Comparison of ENCODE assay signal across 1 cellular context in the genomic region with DNA sequence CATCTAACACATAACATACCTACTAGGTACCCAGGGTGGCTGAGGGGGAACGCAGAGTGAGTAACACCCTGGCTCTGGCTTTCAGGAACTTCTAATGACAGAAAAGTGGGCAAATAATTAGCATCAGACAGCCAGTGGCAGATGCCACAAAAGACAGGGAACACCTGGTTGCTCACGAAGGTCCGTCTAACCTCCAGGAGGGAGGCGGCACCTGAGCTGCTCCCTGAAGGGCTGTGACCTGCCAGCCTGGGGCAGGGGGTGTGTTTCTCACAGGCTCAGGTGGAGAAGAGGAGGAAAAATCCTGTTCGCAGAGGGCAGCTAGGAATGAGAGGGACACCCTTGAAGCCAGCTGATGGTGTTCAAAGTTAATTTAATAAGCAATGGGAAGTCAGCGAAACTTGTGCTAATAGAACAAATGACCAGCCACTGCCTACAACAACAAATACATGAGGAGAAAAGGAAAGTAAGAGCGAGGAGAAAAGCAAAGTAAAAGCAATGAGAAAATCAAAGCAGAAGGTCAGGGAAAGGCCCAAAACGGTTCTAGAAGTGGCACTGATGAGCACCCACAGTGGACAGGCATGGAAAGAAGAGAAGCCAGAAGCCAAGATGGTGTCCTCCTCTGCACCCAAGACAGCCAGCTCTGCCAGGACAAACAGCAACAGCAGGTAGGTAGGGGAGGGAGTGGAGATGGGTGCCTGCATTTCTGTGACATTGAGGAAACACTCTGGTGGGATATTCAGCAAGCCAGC.
TF ChIP-seq lines count a peak whose summit lies in the region.

No MANE protein-coding gene starts in this region.

TF ChIP-seq in GM23338, 12 proteins besides CTCF, POLR2A, EP300 and RAD21 (continued from another document):
- TF ChIP-seq, protein P1, sequence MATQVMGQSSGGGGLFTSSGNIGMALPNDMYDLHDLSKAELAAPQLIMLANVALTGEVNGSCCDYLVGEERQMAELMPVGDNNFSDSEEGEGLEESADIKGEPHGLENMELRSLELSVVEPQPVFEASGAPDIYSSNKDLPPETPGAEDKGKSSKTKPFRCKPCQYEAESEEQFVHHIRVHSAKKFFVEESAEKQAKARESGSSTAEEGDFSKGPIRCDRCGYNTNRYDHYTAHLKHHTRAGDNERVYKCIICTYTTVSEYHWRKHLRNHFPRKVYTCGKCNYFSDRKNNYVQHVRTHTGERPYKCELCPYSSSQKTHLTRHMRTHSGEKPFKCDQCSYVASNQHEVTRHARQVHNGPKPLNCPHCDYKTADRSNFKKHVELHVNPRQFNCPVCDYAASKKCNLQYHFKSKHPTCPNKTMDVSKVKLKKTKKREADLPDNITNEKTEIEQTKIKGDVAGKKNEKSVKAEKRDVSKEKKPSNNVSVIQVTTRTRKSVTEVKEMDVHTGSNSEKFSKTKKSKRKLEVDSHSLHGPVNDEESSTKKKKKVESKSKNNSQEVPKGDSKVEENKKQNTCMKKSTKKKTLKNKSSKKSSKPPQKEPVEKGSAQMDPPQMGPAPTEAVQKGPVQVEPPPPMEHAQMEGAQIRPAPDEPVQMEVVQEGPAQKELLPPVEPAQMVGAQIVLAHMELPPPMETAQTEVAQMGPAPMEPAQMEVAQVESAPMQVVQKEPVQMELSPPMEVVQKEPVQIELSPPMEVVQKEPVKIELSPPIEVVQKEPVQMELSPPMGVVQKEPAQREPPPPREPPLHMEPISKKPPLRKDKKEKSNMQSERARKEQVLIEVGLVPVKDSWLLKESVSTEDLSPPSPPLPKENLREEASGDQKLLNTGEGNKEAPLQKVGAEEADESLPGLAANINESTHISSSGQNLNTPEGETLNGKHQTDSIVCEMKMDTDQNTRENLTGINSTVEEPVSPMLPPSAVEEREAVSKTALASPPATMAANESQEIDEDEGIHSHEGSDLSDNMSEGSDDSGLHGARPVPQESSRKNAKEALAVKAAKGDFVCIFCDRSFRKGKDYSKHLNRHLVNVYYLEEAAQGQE (IDR thresholded peaks at IDR 0.05; ENCODE audit: unreplicated experiment), result no peak
- TF ChIP-seq STAT1 (IDR thresholded peaks at IDR 0.05; ENCODE audit: unreplicated experiment), result no peak
- TF ChIP-seq JUNB (IDR thresholded peaks at IDR 0.05; ENCODE audit: unreplicated experiment), result no peak
- no peak for TF ChIP-seq NANOG (IDR thresholded peaks at IDR 0.05; ENCODE audit: borderline replicate concordance)
